ENCODE assay signal across 8 cellular contexts in genomic region chr4:39638358-39639239, GRCh38. TPM values are rescaled to one million over a fixed set of nuclear protein-coding genes. Genes with fewer than 3 reads are reported as not detected.
DNase-seq lines count a peak whose midpoint lies in the region; ATAC-seq and TF ChIP-seq lines count a peak whose summit lies in the region.

SMIM14 (minus strand) TSS chr4:39638865; CDS start chr4:39605145, 33,720 bp downstream.

- H3K4me1 ChIP-seq in esophagus (ENCODE audit: control insufficient read depth in 2 of 2, insufficient read depth in 2 of 2, low read length in 1 of 2) (peaks cover 0 to 3% of the 10 kb centered on the region in 2 donors), muscle layer of colon (ENCODE audit: insufficient read depth, low read length) (peaks cover 4% of the 10 kb centered on the region)

- H3K27ac ChIP-seq in esophagus (ENCODE audit: low read depth in 2 of 2, low read length in 1 of 2) (peak within 1 kb of the TSS; percentile 98), muscle layer of colon (ENCODE audit: low read depth, low read length) (peak within 1 kb of the TSS; percentile 87)

- 0% methylated on average over 67 to 75 of the region's 75 CpGs for WGBS in esophagus, 2 donors

- H3K9me3 ChIP-seq in esophagus (ENCODE audit: control insufficient read depth in 2 of 2, insufficient read depth in 1 of 2, low read depth in 1 of 2, low read length in 1 of 2) (no peaks in the 10 kb centered on the region), muscle layer of colon (ENCODE audit: low read length) (no peaks in the 10 kb centered on the region)

- H3K36me3 ChIP-seq in esophagus (ENCODE audit: control insufficient read depth in 2 of 2, insufficient read depth in 2 of 2, low read length in 1 of 2), result no peaks in the 10 kb centered on the region
- no peaks in the 10 kb centered on the region for H3K36me3 ChIP-seq in muscle layer of colon (ENCODE audit: insufficient read depth, low read length)

- peak within 1 kb of the TSS; percentile 64 for H3K4me3 ChIP-seq in Jurkat, Clone E6-1 (ENCODE audit: low read length)
- H3K4me3 ChIP-seq in esophagus (ENCODE audit: low read depth in 1 of 2, low read length in 2 of 2), result peak within 1 kb of the TSS; percentile 82 to 97
- peak within 1 kb of the TSS; percentile 69 to 100 for H3K4me3 ChIP-seq in muscle layer of colon (ENCODE audit: low read depth in 1 of 2, low read length in 2 of 2)

- H3K27me3 ChIP-seq in esophagus (ENCODE audit: control insufficient read depth in 1 of 2, insufficient read depth in 2 of 2, low read length in 2 of 2) (no peaks in the 10 kb centered on the region), muscle layer of colon (ENCODE audit: control insufficient read depth in 1 of 2, insufficient read depth in 2 of 2, low read length in 2 of 2) (no peaks in the 10 kb centered on the region)

- H3K9ac ChIP-seq in muscle layer of colon (ENCODE audit: low read length), result peak within 1 kb of the TSS; percentile 99

- peak; percentile 84 for DNase-seq in DMS153 treated with DMSO at 0.1 percent for 48 hours (lab: John Stamatoyannopoulos, UW; ENCODE audit: unreplicated experiment)
- peak; percentile 93 for DNase-seq in Jurkat, Clone E6-1 (ENCODE audit: low read depth, low spot score)
- peak; percentile 92 to 93 for DNase-seq in activated T-cell treated with anti-CD3 and anti-CD28 coated beads, Interleukin-2, amount 50 U/mL, for 48 hours
- peak; percentile 74 to 80 for DNase-seq in stimulated activated CD8-positive, alpha-beta memory T cell treated with anti-CD3 and anti-CD28 coated beads, Interleukin-7, amount 100 ng/mL, for 1 hour (ENCODE audit: low read depth in 2 of 2)

- ATAC-seq in GM21576 (IDR thresholded peaks at IDR 0.05; ENCODE audit: unreplicated experiment), result peak; percentile 75

TF ChIP-seq in PFSK-1, 5 proteins besides CTCF, POLR2A, EP300 and RAD21:
- TF ChIP-seq TAF1 (IDR thresholded peaks at IDR 0.05; ENCODE audit: borderline replicate concordance, insufficient read depth, low read length) (0 out of 2 replicates have a peak, but pooled peaks have one; percentile 75), REST (IDR thresholded peaks at IDR 0.05; ENCODE audit: insufficient read depth in 1 of 2, low read depth in 2 of 2, low read length in 2 of 2) (no peak), POLR2AphosphoS5 (IDR thresholded peaks at IDR 0.05; ENCODE audit: low read depth, low read length) (peak; percentile 87), SIN3A (IDR thresholded peaks at IDR 0.05; ENCODE audit: borderline replicate concordance, insufficient read depth, low read length) (peak; percentile 73; the same call in 1 of the 2 replicates), FOXP2 (optimal IDR thresholded peaks at IDR 0.05; ENCODE audit: borderline replicate concordance, extremely low read depth, extremely low read length, insufficient read depth) (peak; percentile 95)
TF ChIP-seq in PFSK-1: peak in this region for 4.

RNA-seq across cellular contexts. Expression of gene SMIM14, which starts in this region (rescaled TPM):
- polyA plus RNA-seq in Jurkat, Clone E6-1 (2012; ENCODE audit: insufficient read depth, insufficient read length), result 11.7 TPM
- 2.6 TPM for polyA plus RNA-seq in PFSK-1 (2012; ENCODE audit: insufficient read length, low read depth)
- polyA plus RNA-seq in esophagus, result 10 to 100 TPM; 18.9 to 25.6 TPM

Comparison
In these comparisons a context has a peak if more than half of its experiments do, and no peak if none do; other contexts are left out.
1. Peak in every context shown above with its lines: DNase-seq, ATAC-seq, H3K4me3 ChIP-seq and H3K27ac ChIP-seq.